In genomic region chr22:34861787-34862186, GRCh38 we compare ENCODE assay signal across 35 cellular contexts.
"Had no signal": no experiment of that assay in that cellular context is flagged by ENCODE, and none has a peak within 500 bp of the region (broad histone marks: within the 10 kb centered on the region; RNA-seq: fewer than 3 reads in every experiment).

No MANE protein-coding gene starts in this region.

- H3K9me3 ChIP-seq: MG63 had no signal

- H3K4me3 ChIP-seq: MG63 had no signal

- DNase-seq: Karpas-422, Kasumi-1, MG63, MM.1S, MV-4-11, NCI-H1048, NCI-H1092, NCI-H1092 treated with DMSO at 0.1 percent for 48 hours, NCI-H1105, NCI-H1105 treated with DMSO at 0.1 percent for 48 hours, NCI-H1417, NCI-H1417 treated with DMSO at 0.1 percent for 48 hours, NCI-H1436, NCI-H1436 treated with DMSO at 0.1 percent for 48 hours, NCI-H146, NCI-H1694, NCI-H1694 treated with DMSO at 0.1 percent for 48 hours, NCI-H187, NCI-H187 treated with DMSO at 0.1 percent for 48 hours, NCI-H1930, NCI-H2029, NCI-H2029 treated with DMSO at 0.1 percent for 48 hours, NCI-H2081, NCI-H2081 treated with DMSO at 0.1 percent for 48 hours, NCI-H2107, NCI-H2171, NCI-H2171 treated with DMSO at 0.1 percent for 48 hours, NCI-H2227 treated with DMSO at 0.1 percent for 48 hours, NCI-H226, NCI-H345, NCI-H446, NCI-H446 treated with DMSO at 0.1 percent for 48 hours, NCI-H510A, NCI-H510A treated with DMSO at 0.1 percent for 48 hours, NCI-H524 had no signal

- H3K36me3 ChIP-seq: MG63 had no signal

- H3K27me3 ChIP-seq: MG63 had no signal
